Comparison of ENCODE assay signal across 11 cellular contexts in genomic region chr1:234631721-234632125, GRCh38. TPM values are rescaled to one million over a fixed set of nuclear protein-coding genes. Genes with fewer than 3 reads are reported as not detected.
DNase-seq lines count a peak whose midpoint lies in the region; ATAC-seq and TF ChIP-seq lines count a peak whose summit lies in the region.
"Had no signal": no experiment of that assay in that cellular context is flagged by ENCODE, and none has a peak within 500 bp of the region (broad histone marks: within the 10 kb centered on the region; RNA-seq: fewer than 3 reads in every experiment).

No MANE protein-coding gene starts in this region.

- intact Hi-C loops in activated T-helper 2 cell treated with anti-CD3 and anti-CD28 coated beads, Interferon-gamma antibody, Interleukin-2, Interleukin-4, amounts not matched to agents 10 μg/mL and 5 μg/mL and 100 μg/mL, durations not matched to agents 14 hours and 24 hours and 36 hours (cut with micrococcal nuclease) = loop anchor here (5.0 kb wide), 1 partner anchor 76 kb away; no protein-coding TSS in a partner anchor
- intact Hi-C loops in dorsolateral prefrontal cortex (cut with DNase I) = no loop called here

- peak; percentile 60 for DNase-seq in AG09319 (ENCODE audit: extremely low read depth, low read depth)
- DNase-seq in LoVo (ENCODE audit: low spot score) = peak; percentile 81
- DNase-seq in choroid plexus epithelial cell (ENCODE audit: low read depth) = peak; percentile 94
- DNase-seq in mesenchymal stem cell = peak; percentile 58
- DNase-seq in activated T-helper 2 cell treated with anti-CD3 and anti-CD28 coated beads, Interferon-gamma antibody, Interleukin-2, Interleukin-4, amounts not matched to agents 10 μg/mL and 5 μg/mL and 100 μg/mL, durations not matched to agents 14 hours and 24 hours and 36 hours (ENCODE audit: low spot score) = no peak
- no peak for DNase-seq in dorsolateral prefrontal cortex
- DNase-seq: activated CD4-positive, alpha-beta T cell treated with anti-CD3 and anti-CD28 coated beads, Interleukin-2, amount 10 ng/mL, durations not matched to agents 24 days and 14 days; amygdala; Kasumi-1 had no signal

- no peaks in the 10 kb centered on the region for H3K36me3 Mint-ChIP-seq in activated T-helper 2 cell treated with anti-CD3 and anti-CD28 coated beads, Interferon-gamma antibody, Interleukin-2, Interleukin-4, amounts not matched to agents 10 μg/mL and 5 μg/mL and 100 μg/mL, durations not matched to agents 14 hours and 24 hours and 36 hours (ENCODE audit: low read depth)

- H3K4me1 ChIP-seq in mesenchymal stem cell (ENCODE audit: control insufficient read depth, insufficient read depth, low read depth, low read length) = peaks cover 5% of the 10 kb centered on the region

- H3K27me3 ChIP-seq in mesenchymal stem cell (ENCODE audit: control insufficient read depth in 1 of 2, insufficient read depth in 1 of 2, low read length in 2 of 2) = no peaks in the 10 kb centered on the region
- H3K27me3 ChIP-seq in dorsolateral prefrontal cortex = no peaks in the 10 kb centered on the region

- H3K14ac ChIP-seq in mesenchymal stem cell (ENCODE audit: low read length in 2 of 2) = no peak overlapping the region

- H3K4me3 ChIP-seq in choroid plexus epithelial cell (ENCODE audit: low read depth, low read length) (no peak overlapping the region), mesenchymal stem cell (ENCODE audit: insufficient read depth in 1 of 2, low read depth in 1 of 2, low read length in 2 of 2) (peak overlapping the region in 1 of 2 experiments; percentile 21), dorsolateral prefrontal cortex (no peak overlapping the region)

- no CpG with 5 or more reads among the region's 1 CpG for WGBS in mesenchymal stem cell

- no peak overlapping the region for H2BK120ac ChIP-seq in mesenchymal stem cell (ENCODE audit: low read depth, low read length)

- no peaks in the 10 kb centered on the region for H3K9me3 ChIP-seq in mesenchymal stem cell (ENCODE audit: control insufficient read depth, low read length)

- no peak overlapping the region for H3K18ac ChIP-seq in mesenchymal stem cell (ENCODE audit: low read depth in 1 of 2, low read length in 2 of 2)

- H3K9me3 Mint-ChIP-seq in activated T-helper 2 cell treated with anti-CD3 and anti-CD28 coated beads, Interferon-gamma antibody, Interleukin-2, Interleukin-4, amounts not matched to agents 10 μg/mL and 5 μg/mL and 100 μg/mL, durations not matched to agents 14 hours and 24 hours and 36 hours = no peaks in the 10 kb centered on the region

- H3K27me3 Mint-ChIP-seq in activated T-helper 2 cell treated with anti-CD3 and anti-CD28 coated beads, Interferon-gamma antibody, Interleukin-2, Interleukin-4, amounts not matched to agents 10 μg/mL and 5 μg/mL and 100 μg/mL, durations not matched to agents 14 hours and 24 hours and 36 hours (ENCODE audit: low read depth) = no peaks in the 10 kb centered on the region
- H3K27me3 Mint-ChIP-seq: activated CD4-positive, alpha-beta T cell treated with anti-CD3 and anti-CD28 coated beads, Interleukin-2, amount 10 ng/mL, durations not matched to agents 24 days and 14 days had no signal

- no peak overlapping the region for H2BK5ac ChIP-seq in mesenchymal stem cell (ENCODE audit: low read depth, low read length, poor library complexity, severe bottlenecking)

- H3K9ac ChIP-seq in mesenchymal stem cell (ENCODE audit: low read length) = peak overlapping the region; percentile 74

- no peak overlapping the region for H3K4ac ChIP-seq in mesenchymal stem cell (ENCODE audit: low read depth in 1 of 2, low read length in 2 of 2)

- TF ChIP-seq CTCF in AG09319 (IDR thresholded peaks at IDR 0.05; ENCODE audit: low read depth, low read length) (no peak), choroid plexus epithelial cell (conservative IDR thresholded peaks at IDR 0.05; ENCODE audit: low read depth, low read length) (no peak), dorsolateral prefrontal cortex (IDR thresholded peaks at IDR 0.05 in 54 of 56, conservative IDR thresholded peaks at IDR 0.05 in 2 of 56; ENCODE audit: low read depth in 1 of 56, partially characterized antibody in 56 of 56) (no peak)

- no peak overlapping the region for H3K23ac ChIP-seq in mesenchymal stem cell (ENCODE audit: low read length in 2 of 2)

- H2AK5ac ChIP-seq in mesenchymal stem cell (ENCODE audit: low read length, severe bottlenecking) = no peak overlapping the region

- H3K4me1 Mint-ChIP-seq in activated T-helper 2 cell treated with anti-CD3 and anti-CD28 coated beads, Interferon-gamma antibody, Interleukin-2, Interleukin-4, amounts not matched to agents 10 μg/mL and 5 μg/mL and 100 μg/mL, durations not matched to agents 14 hours and 24 hours and 36 hours (ENCODE audit: low read depth) = peaks cover 3% of the 10 kb centered on the region

- H3K27ac ChIP-seq in mesenchymal stem cell (ENCODE audit: low read length, poor library complexity, severe bottlenecking) (peak overlapping the region; percentile 82), dorsolateral prefrontal cortex (no peak overlapping the region)

- no peak for ATAC-seq in HG03159 (IDR thresholded peaks at IDR 0.05; ENCODE audit: unreplicated experiment)
- ATAC-seq in GM19467 (IDR thresholded peaks at IDR 0.05; ENCODE audit: unreplicated experiment) = no peak

- H2BK15ac ChIP-seq in mesenchymal stem cell (ENCODE audit: low read depth, poor library complexity, severe bottlenecking) = no peak overlapping the region

- H4K8ac ChIP-seq in mesenchymal stem cell (ENCODE audit: low read length) = no peak overlapping the region

- H3K36me3 ChIP-seq in mesenchymal stem cell (ENCODE audit: control insufficient read depth in 1 of 2, insufficient read depth in 2 of 2, low read depth in 1 of 2, low read length in 2 of 2) = no peaks in the 10 kb centered on the region

- H3K79me1 ChIP-seq in mesenchymal stem cell (replicated peaks; ENCODE audit: low read length, poor library complexity, severe bottlenecking) = no peaks in the 10 kb centered on the region

- no peak overlapping the region for H2BK12ac ChIP-seq in mesenchymal stem cell (ENCODE audit: low read length in 2 of 2)

- no peak overlapping the region for H3K27ac Mint-ChIP-seq in activated T-helper 2 cell treated with anti-CD3 and anti-CD28 coated beads, Interferon-gamma antibody, Interleukin-2, Interleukin-4, amounts not matched to agents 10 μg/mL and 5 μg/mL and 100 μg/mL, durations not matched to agents 14 hours and 24 hours and 36 hours
- H3K27ac Mint-ChIP-seq: activated CD4-positive, alpha-beta T cell treated with anti-CD3 and anti-CD28 coated beads, Interleukin-2, amount 10 ng/mL, durations not matched to agents 24 days and 14 days had no signal

- no peak overlapping the region for H3K4me3 Mint-ChIP-seq in activated T-helper 2 cell treated with anti-CD3 and anti-CD28 coated beads, Interferon-gamma antibody, Interleukin-2, Interleukin-4, amounts not matched to agents 10 μg/mL and 5 μg/mL and 100 μg/mL, durations not matched to agents 14 hours and 24 hours and 36 hours (ENCODE audit: low read depth)
- H3K4me3 Mint-ChIP-seq: activated CD4-positive, alpha-beta T cell treated with anti-CD3 and anti-CD28 coated beads, Interleukin-2, amount 10 ng/mL, durations not matched to agents 24 days and 14 days had no signal

- no peak overlapping the region for H3K4me2 ChIP-seq in mesenchymal stem cell (ENCODE audit: low read length, poor library complexity, severe bottlenecking)

- H4K91ac ChIP-seq in mesenchymal stem cell (ENCODE audit: low read length) = no peak overlapping the region

- H2AFZ ChIP-seq in mesenchymal stem cell (ENCODE audit: low read depth, low read length) = no peak overlapping the region

RNA-seq across cellular contexts. Expression of gene IRF2BP2, which starts 21.7 kb away (rescaled TPM):
- 98.6 TPM for polyA plus RNA-seq in mesenchymal stem cell (2013, experiment 1 of 2)
- polyA plus RNA-seq in mesenchymal stem cell (2013, experiment 2 of 2) = 94.7 TPM
- 276 and 292 TPM in 2 replicates for total RNA-seq in activated T-helper 2 cell treated with anti-CD3 and anti-CD28 coated beads, Interferon-gamma antibody, Interleukin-2, Interleukin-4, amounts not matched to agents 10 μg/mL and 5 μg/mL and 100 μg/mL, durations not matched to agents 14 hours and 24 hours and 36 hours
- 100 to 1,000 TPM in 54 of 120 experiments, 10 to 100 TPM in 66; 60.9 to 188 (median 96.3) TPM for total RNA-seq in dorsolateral prefrontal cortex

Comparison
In these comparisons a context has a peak if more than half of its experiments do, and no peak if none do; other contexts are left out.
1. DNase-seq: peak in AG09319 (single experiment), LoVo (single experiment), choroid plexus epithelial cell (single experiment) and mesenchymal stem cell (single experiment); none in activated T-helper 2 cell treated with anti-CD3 and anti-CD28 coated beads, Interferon-gamma antibody, Interleukin-2, Interleukin-4, amounts not matched to agents 10 μg/mL and 5 μg/mL and 100 μg/mL, durations not matched to agents 14 hours and 24 hours and 36 hours (single experiment) and dorsolateral prefrontal cortex (0 of 10).